Comparison of ENCODE assay signal across 21 cellular contexts in genomic region chr1:208188607-208189006, GRCh38. TPM values are rescaled to one million over a fixed set of nuclear protein-coding genes. Genes with fewer than 3 reads are reported as not detected.
"Had no signal": no experiment of that assay in that cellular context is flagged by ENCODE, and none has a peak within 500 bp of the region (broad histone marks: within the 10 kb centered on the region; RNA-seq: fewer than 3 reads in every experiment).

No MANE protein-coding gene starts in this region.

- DNase-seq: activated B cell treated with CpG ODN at 0.5 μM for 24 hours; activated CD4-positive, alpha-beta T cell treated with anti-CD3 and anti-CD28 coated beads for 1 hour; activated CD4-positive, alpha-beta T cell treated with anti-CD3 and anti-CD28 coated beads, Interleukin-2, amount 10 ng/mL, durations not matched to agents 24 days and 14 days; activated CD4-positive, alpha-beta T cell treated with anti-CD3 and anti-CD28 coated beads, Interleukin-2, amount 50 U/mL, for 48 hours; activated effector memory CD4-positive, alpha-beta T cell treated with anti-CD3 and anti-CD28 coated beads, Interleukin-2, amount 50 U/mL, for 16 hours; activated naive CD4-positive, alpha-beta T cell treated with Interleukin-2 at 50 U/mL for 16 hours; activated naive CD8-positive, alpha-beta T cell treated with anti-CD3 and anti-CD28 coated beads, Interleukin-2, amount 50 U/mL, for 24 hours; activated T-cell treated with anti-CD3 and anti-CD28 coated beads, Interleukin-2, amount 50 U/mL, for 4 hours; amygdala; brain microvascular endothelial cell; cerebellar nuclear complex; MG63; NCI-H1105 treated with DMSO at 0.1 percent for 48 hours; NCI-H1436 treated with DMSO at 0.1 percent for 48 hours; NCI-H2081; NCI-H69; SHP77 treated with DMSO at 0.1 percent for 48 hours; T-helper 17 cell; T-helper 9 cell had no signal

- H3K27ac ChIP-seq: brain microvascular endothelial cell had no signal

- ATAC-seq: activated T-cell treated with anti-CD3 and anti-CD28 coated beads, Interleukin-2, amount 50 U/mL, for 4 hours; T-helper 17 cell had no signal

- H3K9me3 ChIP-seq: MG63 had no signal

- H3K27me3 ChIP-seq: brain microvascular endothelial cell had no signal

- H3K36me3 ChIP-seq: brain microvascular endothelial cell, MG63 had no signal

- H3K36me3 Mint-ChIP-seq: activated CD8-positive, alpha-beta memory T cell treated with anti-CD3 and anti-CD28 coated beads, Interleukin-2, amount 10 ng/mL, durations not matched to agents 7 days and 5 days; activated naive CD4-positive, alpha-beta T cell treated with anti-CD3 and anti-CD28 coated beads, Interleukin-2, amount 50 U/mL, for 72 hours had no signal

- H3K4me3 ChIP-seq: MG63 had no signal

- H3K4me3 Mint-ChIP-seq: activated B cell treated with CpG ODN at 0.5 μM for 24 hours; activated CD4-positive, alpha-beta T cell treated with anti-CD3 and anti-CD28 coated beads, Interleukin-2, amount 10 ng/mL, durations not matched to agents 24 days and 14 days; activated CD8-positive, alpha-beta memory T cell treated with anti-CD3 and anti-CD28 coated beads, Interleukin-2, amount 10 ng/mL, durations not matched to agents 7 days and 5 days; activated naive CD8-positive, alpha-beta T cell treated with anti-CD3 and anti-CD28 coated beads, Interleukin-2, amount 50 U/mL, for 24 hours; activated T-cell treated with anti-CD3 and anti-CD28 coated beads, Interleukin-2, amount 50 U/mL, for 4 hours; T-helper 17 cell had no signal

- H3K9me3 Mint-ChIP-seq: activated B cell treated with CpG ODN at 0.5 μM for 24 hours; activated CD4-positive, alpha-beta T cell treated with anti-CD3 and anti-CD28 coated beads, Interleukin-2, amount 10 ng/mL, durations not matched to agents 24 days and 14 days; activated naive CD4-positive, alpha-beta T cell treated with anti-CD3 and anti-CD28 coated beads, Interleukin-2, amount 50 U/mL, for 72 hours; activated naive CD8-positive, alpha-beta T cell treated with anti-CD3 and anti-CD28 coated beads, Interleukin-2, amount 50 U/mL, for 24 hours; activated T-cell treated with anti-CD3 and anti-CD28 coated beads, Interleukin-2, amount 50 U/mL, for 4 hours had no signal

- H3K27ac Mint-ChIP-seq: activated B cell treated with CpG ODN at 0.5 μM for 24 hours; activated CD4-positive, alpha-beta T cell treated with anti-CD3 and anti-CD28 coated beads, Interleukin-2, amount 10 ng/mL, durations not matched to agents 24 days and 14 days; activated CD8-positive, alpha-beta memory T cell treated with anti-CD3 and anti-CD28 coated beads, Interleukin-2, amount 10 ng/mL, durations not matched to agents 7 days and 5 days; activated naive CD8-positive, alpha-beta T cell treated with anti-CD3 and anti-CD28 coated beads, Interleukin-2, amount 50 U/mL, for 24 hours; T-helper 17 cell had no signal

RNA-seq across cellular contexts. Expression of gene PLXNA2, which starts 55.6 kb away (rescaled TPM):
- total RNA-seq: activated CD4-positive, alpha-beta T cell treated with anti-CD3 and anti-CD28 coated beads, Interleukin-2, amount 10 ng/mL, durations not matched to agents 24 days and 14 days had no signal
